11 cellular contexts compared by ENCODE assay signal in the genomic region with DNA sequence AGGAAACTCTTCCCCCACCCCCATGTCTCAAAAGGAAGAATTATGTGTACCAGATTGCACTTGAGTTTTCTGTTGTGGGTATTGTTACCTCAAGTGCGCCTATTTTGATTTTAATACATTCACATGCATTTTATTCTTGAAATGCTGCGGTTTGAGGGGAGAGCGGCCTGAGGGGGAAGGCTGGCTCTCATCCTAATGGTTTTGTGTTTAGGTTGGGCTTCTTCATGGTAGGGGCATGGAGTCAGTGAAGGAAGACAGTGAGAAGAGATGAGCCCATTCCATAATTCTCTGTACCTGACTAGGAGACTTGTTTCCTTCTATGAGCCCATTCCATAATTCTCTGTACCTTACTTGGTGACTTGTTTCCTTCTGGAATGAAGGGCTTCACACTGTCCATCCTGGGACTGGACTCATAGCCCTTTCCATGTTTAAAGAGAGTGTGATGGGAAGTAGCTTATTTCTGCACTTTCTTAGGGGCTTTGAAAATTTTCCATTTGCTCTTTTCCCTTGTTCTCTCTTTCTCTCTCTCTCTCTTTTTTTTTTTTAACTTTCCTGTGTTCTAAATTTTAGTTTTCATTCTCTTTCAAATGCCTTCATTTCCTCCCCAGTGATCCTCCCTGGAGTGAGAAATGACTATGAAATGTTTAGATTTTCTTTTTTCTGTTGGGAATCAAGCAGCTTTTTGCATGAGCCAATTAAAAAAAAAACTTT. TPM values are rescaled to one million over a fixed set of nuclear protein-coding genes. Genes with fewer than 3 reads are reported as not detected.
DNase-seq lines count a peak whose midpoint lies in the region; ATAC-seq and TF ChIP-seq lines count a peak whose summit lies in the region.
"Had no signal": no experiment of that assay in that cellular context is flagged by ENCODE, and none has a peak within 500 bp of the region (broad histone marks: within the 10 kb centered on the region; RNA-seq: fewer than 3 reads in every experiment).

No MANE protein-coding gene starts in this region.

- no peaks in the 10 kb centered on the region for H3K9me3 ChIP-seq in mammary epithelial cell (replicated peaks; ENCODE audit: insufficient read depth, low read length)

- H3K4me3 Mint-ChIP-seq in CD14-positive monocyte (peak overlapping the region; percentile 88 to 93), GM23338 (peak overlapping the region; percentile 93), natural killer cell (peak overlapping the region; percentile 63)

- H3K4me1 Mint-ChIP-seq in CD14-positive monocyte = peaks cover 18% of the 10 kb centered on the region
- H3K4me1 Mint-ChIP-seq in GM23338 = peaks cover 70% of the 10 kb centered on the region
- H3K4me1 Mint-ChIP-seq in natural killer cell = peaks cover 0 to 13% of the 10 kb centered on the region in 2 donors

- 21% methylated on average over 3 of the region's 3 CpGs for WGBS in mammary epithelial cell (ENCODE audit: low coverage, missing lambda C conversion rate)

- intact Hi-C loops in CD14-positive monocyte (cut with micrococcal nuclease) (loop anchor here (5.0 to 10.0 kb wide), 2 partner anchors 57 to 65 kb away; no protein-coding TSS in a partner anchor), mammary epithelial cell (cut with micrococcal nuclease) (loop anchor here (1.0 to 5.0 kb wide), 4 partner anchors 27 to 537 kb away; no protein-coding TSS in a partner anchor), natural killer cell (cut with micrococcal nuclease) (no loop called here)

- peak overlapping the region; percentile 71 for H3K4me3 ChIP-seq in GM23338
- H3K4me3 ChIP-seq in mammary epithelial cell (replicated peaks in 1 of 3; ENCODE audit: insufficient read depth in 1 of 3, low read depth in 2 of 3, low read length in 3 of 3) = peak overlapping the region; percentile 63 to 94 (median 94)

- in situ Hi-C loops in mammary epithelial cell (cut with MboI; ENCODE audit: low sequenced_read_pairs in 2 of 2) = no loop called here

- H3K4me2 ChIP-seq in GM23338 = peak overlapping the region; percentile 74
- peak overlapping the region; percentile 95 for H3K4me2 ChIP-seq in mammary epithelial cell (ENCODE audit: insufficient read depth, low read depth, low read length)

- peaks cover 25% of the 10 kb centered on the region for H3F3A ChIP-seq in GM23338 (replicated peaks; ENCODE audit: low read depth)

- peaks cover 40% of the 10 kb centered on the region for H3K79me2 ChIP-seq in GM23338 (replicated peaks; ENCODE audit: insufficient read depth)
- peaks cover 79% of the 10 kb centered on the region for H3K79me2 ChIP-seq in mammary epithelial cell (ENCODE audit: insufficient read depth, low read length)

- TF ChIP-seq CTCF in CD14-positive monocyte (IDR thresholded peaks at IDR 0.05) = no peak
- TF ChIP-seq CTCF in GM23338 (conservative IDR thresholded peaks at IDR 0.05; ENCODE audit: low read depth in 2 of 2) = no peak
- no peak for TF ChIP-seq CTCF in mammary epithelial cell (conservative IDR thresholded peaks at IDR 0.05 in 1 of 2, IDR thresholded peaks at IDR 0.05 in 1 of 2; ENCODE audit: extremely low read depth in 1 of 2, insufficient read depth in 1 of 2, low read depth in 1 of 2, low read length in 2 of 2)
- TF ChIP-seq CTCF in natural killer cell (IDR thresholded peaks at IDR 0.05) = no peak

- CTCF ChIA-PET in mammary epithelial cell (lab: Charles Lee; ENCODE audit: low non-redundant PET) = interaction anchor here (0.7 kb wide), 1 partner anchor 1182 kb away, joined by 4 read pairs; no protein-coding TSS in a partner anchor

- peak overlapping the region; percentile 86 for H3K27ac ChIP-seq in GM23338 (ENCODE audit: low read depth)
- peak overlapping the region; percentile 49 for H3K27ac ChIP-seq in mammary epithelial cell (ENCODE audit: insufficient read depth, low read depth, low read length)

- H3K27ac Mint-ChIP-seq in CD14-positive monocyte (no peak overlapping the region), GM23338 (peak overlapping the region; percentile 89), natural killer cell (no peak overlapping the region)
- H3K27ac Mint-ChIP-seq: HFFc6 had no signal

- peaks cover 51% of the 10 kb centered on the region for H3K4me1 ChIP-seq in GM23338 (ENCODE audit: insufficient read depth)
- H3K4me1 ChIP-seq in mammary epithelial cell (ENCODE audit: insufficient read depth, low read length) = peaks cover 11% of the 10 kb centered on the region

- H3K27me3 ChIP-seq in GM23338 (ENCODE audit: insufficient read depth) (peaks cover 24% of the 10 kb centered on the region), mammary epithelial cell (ENCODE audit: insufficient read depth, low read length) (no peaks in the 10 kb centered on the region)

- peaks cover 0 to 9% of the 10 kb centered on the region in 2 donors for H3K36me3 Mint-ChIP-seq in CD14-positive monocyte
- H3K36me3 Mint-ChIP-seq in GM23338 (ENCODE audit: low read depth) = peaks cover 23% of the 10 kb centered on the region
- no peaks in the 10 kb centered on the region for H3K36me3 Mint-ChIP-seq in natural killer cell

- H3K9me3 Mint-ChIP-seq in CD14-positive monocyte (peaks cover 0 to 1% (median 0%) of the 10 kb centered on the region in 7 donors), GM23338 (no peaks in the 10 kb centered on the region), natural killer cell (no peaks in the 10 kb centered on the region)
- H3K9me3 Mint-ChIP-seq: HFFc6 had no signal

- no peaks in the 10 kb centered on the region for H3K36me3 ChIP-seq in GM23338 (ENCODE audit: insufficient read depth)
- H3K36me3 ChIP-seq in mammary epithelial cell (ENCODE audit: insufficient read depth, low read length) = no peaks in the 10 kb centered on the region

- H4K20me1 ChIP-seq in GM23338 (replicated peaks; ENCODE audit: insufficient read depth) (no peaks in the 10 kb centered on the region), mammary epithelial cell (ENCODE audit: insufficient read depth, low read length) (peaks cover 7% of the 10 kb centered on the region)

- dilution Hi-C loops in mammary epithelial cell (cut with HindIII; ENCODE audit: low sequenced_read_pairs) = no loop called here

- peak overlapping the region; percentile 75 for H3K9ac ChIP-seq in mammary epithelial cell (ENCODE audit: insufficient read depth, low read length)

- ATAC-seq in GM23338 = 0 out of 3 replicates have a peak, but pooled peaks have one; percentile 2
- no peak for ATAC-seq in natural killer cell
- no peak for ATAC-seq in HG02981 (IDR thresholded peaks at IDR 0.05; ENCODE audit: unreplicated experiment)

- TSS peak; percentile 42 for BruUV-seq in mammary epithelial cell (replicated peaks; lab: Mats Ljungman, UMichigan)

- H2AFZ ChIP-seq in GM23338 (no peak overlapping the region), mammary epithelial cell (ENCODE audit: low read depth, low read length) (peak overlapping the region; percentile 94)

- DNase-seq in CD14-positive monocyte (ENCODE audit: low spot score) = no peak
- no peak for DNase-seq in GM23338 (ENCODE audit: low spot score)
- no peak for DNase-seq in mammary epithelial cell
- no peak for DNase-seq in natural killer cell
- no peak for DNase-seq in DMS79 treated with DMSO at 0.1 percent for 48 hours (lab: John Stamatoyannopoulos, UW)
- DNase-seq in effector CD8-positive, alpha-beta T cell (lab: John Stamatoyannopoulos, UW) = no peak
- no peak for DNase-seq in DMS153 treated with DMSO at 0.1 percent for 48 hours (lab: John Stamatoyannopoulos, UW; ENCODE audit: unreplicated experiment)
- DNase-seq: HFFc6, KG1, midbrain had no signal

- H3K9me2 ChIP-seq in GM23338 (ENCODE audit: insufficient read depth) = no peaks in the 10 kb centered on the region

- H3K27me3 Mint-ChIP-seq in CD14-positive monocyte (ENCODE audit: low read depth in 3 of 3) = peaks cover 17 to 37% (median 23%) of the 10 kb centered on the region in 3 donors
- H3K27me3 Mint-ChIP-seq in GM23338 (ENCODE audit: insufficient read depth, low read depth, poor library complexity) = peaks cover 18% of the 10 kb centered on the region
- peaks cover 47 to 52% of the 10 kb centered on the region in 2 donors for H3K27me3 Mint-ChIP-seq in natural killer cell (ENCODE audit: low read depth in 2 of 2)

TF ChIP-seq in GM23338, 12 proteins besides CTCF, POLR2A, EP300 and RAD21 (continues in another document):
- TF ChIP-seq EZH2phosphoT487 (IDR thresholded peaks at IDR 0.05; ENCODE audit: unreplicated experiment) (no peak), ZNF114 (CRISPR knock-in tag; IDR thresholded peaks at IDR 0.05) (no peak), JUNB (IDR thresholded peaks at IDR 0.05; ENCODE audit: unreplicated experiment) (no peak), EZH2 (IDR thresholded peaks at IDR 0.05; ENCODE audit: low read depth, unreplicated experiment) (no peak)

RNA-seq across cellular contexts. Expression of gene AK4, which starts 1.9 kb away (rescaled TPM):
- polyA plus RNA-seq in CD14-positive monocyte = 1 to 10 TPM; 6.7 to 9.9 TPM
- 123 and 137 TPM in 2 replicates for total RNA-seq in GM23338 (2014; rRNA removed; shearing (Covaris generic))
- polyA plus RNA-seq in GM23338 (2016; fragmentation: Nextera tagmentation; extraction: Ambion mirVana) = 111 and 127 TPM in 2 replicates
- 10 to 100 TPM; 83.0 to 95.0 TPM for total RNA-seq in mammary epithelial cell
- polyA plus RNA-seq in mammary epithelial cell = 104 TPM
- 227 TPM for polyA minus RNA-seq in mammary epithelial cell
- total RNA-seq in natural killer cell = 1 to 10 TPM in 1 of 3 donors, under 1 TPM in 2; 0.32 to 1.6 (median 0.75) TPM

Comparison
In these comparisons a context has a peak if more than half of its experiments do, and no peak if none do; other contexts are left out.
1. RNA of gene AK4, which starts 1.9 kb away (total RNA-seq): 123 to 137 TPM in GM23338 and 83.0 to 95.0 TPM in mammary epithelial cell; 0.32 to 1.6 TPM in natural killer cell; every median in the first group is over 10 times any median in the second.
2. Peak in every context shown above with its lines, with median percentiles within 50 percentile points of each other: H3K4me3 Mint-ChIP-seq.